1 cellular context compared by ENCODE assay signal in genomic region chr1:94954292-94955220, GRCh38.
TF ChIP-seq lines count a peak whose summit lies in the region.

No MANE protein-coding gene starts in this region.

TF ChIP-seq in endothelial cell of umbilical vein, 7 proteins besides CTCF, POLR2A, EP300 and RAD21:
- TF ChIP-seq FOS (IDR thresholded peaks at IDR 0.05; ENCODE audit: borderline replicate concordance, insufficient read depth, low read length), result peak; percentile 71
- TF ChIP-seq JUN (IDR thresholded peaks at IDR 0.05; ENCODE audit: borderline replicate concordance, insufficient read depth, insufficient read length, low read depth), result peak; percentile 48
- TF ChIP-seq EZH2 (IDR thresholded peaks at IDR 0.05; ENCODE audit: borderline replicate concordance, low read depth, low read length, severe bottlenecking), result no peak
- TF ChIP-seq GATA2 (IDR thresholded peaks at IDR 0.05; ENCODE audit: insufficient read depth, insufficient read length, low read depth, low read length), result peak; percentile 43
